Comparison of ENCODE assay signal across 20 cellular contexts in genomic region chr10:44881639-44882038, GRCh38. TPM values are rescaled to one million over a fixed set of nuclear protein-coding genes. Genes with fewer than 3 reads are reported as not detected.
"Had no signal": no experiment of that assay in that cellular context is flagged by ENCODE, and none has a peak within 500 bp of the region (broad histone marks: within the 10 kb centered on the region; RNA-seq: fewer than 3 reads in every experiment).

No MANE protein-coding gene starts in this region.

- H3K9ac ChIP-seq: parathyroid adenoma had no signal

- H3K4me3 ChIP-seq: adrenal gland, cardiac muscle cell, gastroesophageal sphincter, heart right ventricle, lower lobe of right lung, sigmoid colon, spleen, thoracic aorta had no signal

- H3K27ac Mint-ChIP-seq: activated naive CD4-positive, alpha-beta T cell treated with anti-CD3 and anti-CD28 coated beads, Interleukin-2, amount 10 ng/mL, durations not matched to agents 7 days and 5 days; activated T-helper 2 cell treated with anti-CD3 and anti-CD28 coated beads, Interferon-gamma antibody, Interleukin-2, Interleukin-4, amounts not matched to agents 10 μg/mL and 5 μg/mL and 100 μg/mL, durations not matched to agents 14 hours and 24 hours and 36 hours had no signal

- FAIRE-seq: endometrium had no signal

- H3K4me1 ChIP-seq: parathyroid adenoma had no signal

- DNase-seq: activated CD4-positive, CD25-positive, alpha-beta regulatory T cell treated with anti-CD3 and anti-CD28 coated beads, Interleukin-2, amount 50 U/mL, for 72 hours; activated naive CD4-positive, alpha-beta T cell treated with anti-CD3 and anti-CD28 coated beads, Interleukin-2, amount 10 ng/mL, durations not matched to agents 7 days and 5 days; adrenal gland; heart right ventricle; left colon; lower lobe of right lung; naive thymus-derived CD4-positive, alpha-beta T cell; sigmoid colon; spleen; stimulated activated CD4-positive, alpha-beta T cell treated with anti-CD3 and anti-CD28 coated beads, Interleukin-1b, Interleukin-23, amount 100 ng/mL, for 48 hours; T-helper 9 cell had no signal

- H3K4me3 Mint-ChIP-seq: activated naive CD4-positive, alpha-beta T cell treated with anti-CD3 and anti-CD28 coated beads, Interleukin-2, amount 10 ng/mL, durations not matched to agents 7 days and 5 days; naive thymus-derived CD4-positive, alpha-beta T cell had no signal

- H3K36me3 ChIP-seq: adrenal gland, cardiac muscle cell, gastroesophageal sphincter, heart right ventricle, lower lobe of right lung, sigmoid colon, spleen, thoracic aorta had no signal

- ATAC-seq: gastroesophageal sphincter; heart right ventricle; left colon; lower lobe of right lung; naive thymus-derived CD4-positive, alpha-beta T cell had no signal

- H3K27ac ChIP-seq: adrenal gland, cardiac muscle cell, gastroesophageal sphincter, heart right ventricle, lower lobe of right lung, parathyroid adenoma, sigmoid colon, spleen, thoracic aorta had no signal

- H3K9me3 Mint-ChIP-seq: activated naive CD4-positive, alpha-beta T cell treated with anti-CD3 and anti-CD28 coated beads, Interleukin-2, amount 10 ng/mL, durations not matched to agents 7 days and 5 days; activated T-helper 2 cell treated with anti-CD3 and anti-CD28 coated beads, Interferon-gamma antibody, Interleukin-2, Interleukin-4, amounts not matched to agents 10 μg/mL and 5 μg/mL and 100 μg/mL, durations not matched to agents 14 hours and 24 hours and 36 hours; naive thymus-derived CD4-positive, alpha-beta T cell had no signal

- H3K9me3 ChIP-seq: adrenal gland, gastroesophageal sphincter, heart right ventricle, lower lobe of right lung, sigmoid colon, spleen, thoracic aorta had no signal

- H3K36me3 Mint-ChIP-seq: activated naive CD4-positive, alpha-beta T cell treated with anti-CD3 and anti-CD28 coated beads, Interleukin-2, amount 10 ng/mL, durations not matched to agents 7 days and 5 days; naive thymus-derived CD4-positive, alpha-beta T cell had no signal

RNA-seq across cellular contexts. Expression of gene TMEM72, which starts 29.5 kb away (rescaled TPM):
- total RNA-seq: activated T-helper 2 cell treated with anti-CD3 and anti-CD28 coated beads, Interferon-gamma antibody, Interleukin-2, Interleukin-4, amounts not matched to agents 10 μg/mL and 5 μg/mL and 100 μg/mL, durations not matched to agents 14 hours and 24 hours and 36 hours; adrenal gland; dermis microvascular lymphatic vessel endothelial cell; lower lobe of right lung; naive thymus-derived CD4-positive, alpha-beta T cell; spleen; thoracic aorta; ureter had no signal
- polyA plus RNA-seq: adrenal gland; esophagus; heart right ventricle; naive thymus-derived CD4-positive, alpha-beta T cell had no signal
